1 cellular context compared by ENCODE assay signal in the genomic region with DNA sequence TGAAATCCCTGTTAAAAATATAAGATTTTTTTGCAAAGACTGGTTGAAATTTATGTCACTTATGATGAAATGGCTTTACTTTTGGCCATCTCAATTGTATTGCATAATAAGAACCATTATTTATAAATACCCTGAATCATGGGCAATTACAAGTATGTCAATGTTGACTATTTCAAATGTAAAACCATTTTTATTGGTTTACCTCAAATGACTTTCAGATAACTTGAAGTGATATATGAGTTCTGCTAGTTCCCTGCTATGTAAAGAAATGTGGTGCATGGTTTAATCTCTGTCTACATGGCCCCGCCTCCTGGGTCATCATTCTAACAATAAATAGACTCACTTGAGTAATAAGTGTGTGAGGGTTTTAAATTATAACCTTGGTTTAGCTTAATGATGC.
TF ChIP-seq lines count a peak whose summit lies in the region.

No MANE protein-coding gene starts in this region.

TF ChIP-seq in IMR-90, 13 proteins besides CTCF, POLR2A, EP300 and RAD21:
- TF ChIP-seq SMC3 (IDR thresholded peaks at IDR 0.05; ENCODE audit: low read depth, low read length) (no peak), RCOR1 (IDR thresholded peaks at IDR 0.05; ENCODE audit: insufficient replicate concordance, low read length) (no peak), CEBPB (IDR thresholded peaks at IDR 0.05; ENCODE audit: low read depth, low read length) (peak; percentile 56; the same call in 1 of the 2 replicates), NFE2L2 (IDR thresholded peaks at IDR 0.05; ENCODE audit: low read depth, low read length) (no peak)
